In the genomic region with DNA sequence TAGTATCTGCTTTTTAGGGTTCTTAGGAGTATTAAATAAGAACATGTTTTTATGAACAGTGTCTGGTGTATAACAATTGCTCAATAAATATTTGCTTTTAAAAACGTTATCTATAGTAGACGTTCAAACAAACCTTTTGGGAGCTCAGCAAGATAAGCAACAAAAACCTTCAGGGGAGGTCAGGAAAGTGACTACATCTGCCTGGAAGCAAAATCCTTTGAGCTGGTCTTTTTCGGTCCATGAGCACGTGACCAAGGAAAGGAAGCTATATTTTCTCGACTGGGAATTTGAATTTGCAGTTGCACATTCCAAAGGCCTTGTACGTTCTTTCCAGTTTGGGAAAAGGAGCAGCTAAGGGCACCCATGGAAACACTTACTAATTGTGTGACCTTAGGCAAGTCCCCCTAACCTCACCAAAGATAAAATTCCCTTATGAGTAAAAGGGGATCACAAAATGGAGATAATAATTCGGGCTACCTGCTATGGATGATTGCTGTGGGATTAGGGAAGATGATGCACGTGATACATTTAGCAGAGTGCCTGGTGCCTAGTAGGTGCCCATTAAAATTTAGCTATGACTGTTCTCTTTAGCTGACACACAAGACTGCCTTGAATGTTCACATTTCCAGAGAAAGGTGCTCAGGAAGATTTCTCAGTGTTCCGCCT, we compare ENCODE assay signal across 9 cellular contexts. TPM values are rescaled to one million over a fixed set of nuclear protein-coding genes. Genes with fewer than 3 reads are reported as not detected.
DNase-seq lines count a peak whose midpoint lies in the region; ATAC-seq, FAIRE-seq and TF ChIP-seq lines count a peak whose summit lies in the region.
"Had no signal": no experiment of that assay in that cellular context is flagged by ENCODE, and none has a peak within 500 bp of the region (broad histone marks: within the 10 kb centered on the region; RNA-seq: fewer than 3 reads in every experiment).

No MANE protein-coding gene starts in this region.

- ATAC-seq in GM18511 (IDR thresholded peaks at IDR 0.05; ENCODE audit: unreplicated experiment) (peak; percentile 13), pancreas (peak; percentile 40 to 65 (median 50)), GM19463 (IDR thresholded peaks at IDR 0.05; ENCODE audit: unreplicated experiment) (no peak), GM21717 (IDR thresholded peaks at IDR 0.05; ENCODE audit: unreplicated experiment) (no peak)

- H3K79me2 ChIP-seq in PC-9 (ENCODE audit: low read depth): no peaks in the 10 kb centered on the region

- intact Hi-C loops in pancreas (cut with DNase I) (no loop called here), PC-9 (cut with micrococcal nuclease; ENCODE audit: unreplicated experiment) (no loop called here)

- peaks cover 9% of the 10 kb centered on the region; the same call in 1 of the 2 replicates for H3F3A ChIP-seq in PC-9 (ENCODE audit: insufficient read depth, low read depth)

- H3K4me2 ChIP-seq in PC-9: no peak overlapping the region

- POLR2A ChIA-PET in PC-9 (lab: Charles Lee; ENCODE audit: unreplicated experiment): no interaction called here

- H3K27me3 ChIP-seq in pancreas: no peaks in the 10 kb centered on the region
- H3K27me3 ChIP-seq in PC-9 (ENCODE audit: insufficient read depth, low read depth): no peaks in the 10 kb centered on the region

- no peak overlapping the region for H2AFZ ChIP-seq in PC-9

- H3K9me2 ChIP-seq in PC-9 (ENCODE audit: insufficient read depth): no peaks in the 10 kb centered on the region

- H3K4me3 ChIP-seq in pancreas: peak overlapping the region in 1 of 4 donors; percentile 46
- H3K4me3 ChIP-seq in PC-9: no peak overlapping the region

- FAIRE-seq in pancreas (lab: Jason Lieb, UNC): no peak

- H3K4me1 ChIP-seq in pancreas (peaks cover 4 to 42% (median 28%) of the 10 kb centered on the region in 3 donors), PC-9 (replicated peaks; ENCODE audit: insufficient read depth) (peaks cover 27% of the 10 kb centered on the region)

- WGBS in pancreas, 2 donors: 13 to 14% methylated on average over 9 of the region's 9 CpGs

- CTCF ChIA-PET in PC-9 (lab: Charles Lee): interaction anchor here (0.6 kb wide), 1 partner anchor 11 kb away, joined by 3 read pairs; no protein-coding TSS in a partner anchor

- H3K9me3 ChIP-seq in pancreas: no peaks in the 10 kb centered on the region
- H3K9me3 ChIP-seq in PC-9 (ENCODE audit: insufficient read depth, low read depth): no peaks in the 10 kb centered on the region

- peak in 1 of 6 donors; percentile 28 for DNase-seq in pancreas
- DNase-seq in NOMO-1 treated with dmso at 0.1 percent for 144 hours (lab: John Stamatoyannopoulos, UW; ENCODE audit: unreplicated experiment): no peak
- no peak for DNase-seq in PC-9
- DNase-seq: NCI-H1048 had no signal

- H3K27ac ChIP-seq in cingulate gyrus (ENCODE audit: low read depth, low read length) (peak overlapping the region; percentile 34), pancreas (peak overlapping the region in 3 of 4 donors; percentile 7 to 65 (median 59)), PC-9 (no peak overlapping the region)

- no peak for TF ChIP-seq CTCF in pancreas (IDR thresholded peaks at IDR 0.05)
- no peak for TF ChIP-seq CTCF in PC-9 (conservative IDR thresholded peaks at IDR 0.05)

- no peak for TF ChIP-seq EP300 in Ishikawa (IDR thresholded peaks at IDR 0.05; ENCODE audit: borderline replicate concordance)

- TF ChIP-seq RAD21 in Ishikawa (IDR thresholded peaks at IDR 0.05; ENCODE audit: low read depth): no peak

- H4K20me1 ChIP-seq in PC-9 (ENCODE audit: insufficient read depth): no peaks in the 10 kb centered on the region

- H3K36me3 ChIP-seq in pancreas: no peaks in the 10 kb centered on the region
- no peaks in the 10 kb centered on the region for H3K36me3 ChIP-seq in PC-9 (ENCODE audit: low read depth)

- no TSS peak for BruUV-seq in PC-9 (replicated peaks; lab: Mats Ljungman, UMichigan)

TF ChIP-seq in Ishikawa, 13 proteins besides CTCF, POLR2A, EP300 and RAD21:
- no peak for TF ChIP-seq TEAD4 (IDR thresholded peaks at IDR 0.05)
- TF ChIP-seq, protein P1, sequence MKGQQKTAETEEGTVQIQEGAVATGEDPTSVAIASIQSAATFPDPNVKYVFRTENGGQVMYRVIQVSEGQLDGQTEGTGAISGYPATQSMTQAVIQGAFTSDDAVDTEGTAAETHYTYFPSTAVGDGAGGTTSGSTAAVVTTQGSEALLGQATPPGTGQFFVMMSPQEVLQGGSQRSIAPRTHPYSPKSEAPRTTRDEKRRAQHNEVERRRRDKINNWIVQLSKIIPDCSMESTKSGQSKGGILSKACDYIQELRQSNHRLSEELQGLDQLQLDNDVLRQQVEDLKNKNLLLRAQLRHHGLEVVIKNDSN (IDR thresholded peaks at IDR 0.05): 0 out of 2 replicates have a peak, but pooled peaks have one; percentile 28
- TF ChIP-seq YY1 (IDR thresholded peaks at IDR 0.05; ENCODE audit: low read depth): no peak

RNA-seq across cellular contexts. Expression of a gene that starts 45.4 kb away (rescaled TPM):
- total RNA-seq in pancreas (1 to 10 TPM in 3 of 6 donors, under 1 TPM in 2, not detected in 1; 0.31 to 2.7 (median 1.3) TPM), PC-9 (2021) (262 and 272 TPM in 2 replicates)
- polyA plus RNA-seq in pancreas: 1 to 10 TPM; 1.2 to 2.0 TPM

RNA-seq across cellular contexts. Expression of a gene that starts 48.1 kb away (rescaled TPM):
- 10 to 100 TPM; 15.8 to 24.6 (median 20.6) TPM for total RNA-seq in pancreas
- polyA plus RNA-seq in pancreas: 10 to 100 TPM; 12.3 to 21.2 TPM
- total RNA-seq in PC-9 (2021): 53.6 and 75.3 TPM in 2 replicates

Comparison
In these comparisons a context has a peak if more than half of its experiments do, and no peak if none do; other contexts are left out.
1. ATAC-seq: peak in GM18511 (single experiment) and pancreas (4 of 4); none in GM19463 (single experiment) and GM21717 (single experiment).
2. RNA of a gene that starts 45.4 kb away (total RNA-seq): 262 to 272 TPM in PC-9; 0.31 to 2.7 TPM in pancreas; every median in the first group is over 10 times any median in the second.